ENCODE assay signal across 17 cellular contexts in genomic region chr2:232369126-232369955, GRCh38. TPM values are rescaled to one million over a fixed set of nuclear protein-coding genes. Genes with fewer than 3 reads are reported as not detected.
"Had no signal": no experiment of that assay in that cellular context is flagged by ENCODE, and none has a peak within 500 bp of the region (broad histone marks: within the 10 kb centered on the region; RNA-seq: fewer than 3 reads in every experiment).

No MANE protein-coding gene starts in this region.

- H3K27me3 Mint-ChIP-seq: activated CD8-positive, alpha-beta memory T cell treated with anti-CD3 and anti-CD28 coated beads, Interleukin-2, amount 10 ng/mL, durations not matched to agents 7 days and 5 days; T-helper 17 cell had no signal

- DNase-seq: activated CD8-positive, alpha-beta memory T cell treated with anti-CD3 and anti-CD28 coated beads, Interleukin-2, amount 10 ng/mL, durations not matched to agents 7 days and 5 days; activated effector memory CD4-positive, alpha-beta T cell treated with anti-CD3 and anti-CD28 coated beads, Interleukin-2, amount 50 U/mL, for 16 hours; activated T-cell treated with anti-CD3 and anti-CD28 coated beads, Interleukin-2, amount 50 U/mL, for 4 hours; mesendoderm; retina; T-helper 17 cell had no signal

- H3K36me3 ChIP-seq: breast epithelium, esophagus muscularis mucosa, pancreas, tibial nerve had no signal

- H3K4me3 ChIP-seq: breast epithelium, dorsolateral prefrontal cortex, esophagus muscularis mucosa, pancreas, skin epidermis, tibial nerve had no signal

- H3K9me3 ChIP-seq: breast epithelium, esophagus muscularis mucosa, pancreas, tibial nerve had no signal

- H3K36me3 Mint-ChIP-seq: activated CD8-positive, alpha-beta memory T cell treated with anti-CD3 and anti-CD28 coated beads, Interleukin-2, amount 10 ng/mL, durations not matched to agents 7 days and 5 days; activated naive CD4-positive, alpha-beta T cell treated with anti-CD3 and anti-CD28 coated beads, Interleukin-2, amount 50 U/mL, for 72 hours; stimulated activated effector memory CD8-positive, alpha-beta T cell treated with anti-CD3 and anti-CD28 coated beads, Interleukin-12 subunit alpha, Interleukin-12 subunit beta, amount 100 ng/mL, for 72 hours had no signal

- H3K4me1 ChIP-seq: breast epithelium, esophagus muscularis mucosa, pancreas, tibial nerve had no signal

- H3K4me3 Mint-ChIP-seq: activated CD8-positive, alpha-beta memory T cell treated with anti-CD3 and anti-CD28 coated beads, Interleukin-2, amount 10 ng/mL, durations not matched to agents 7 days and 5 days; activated T-cell treated with anti-CD3 and anti-CD28 coated beads, Interleukin-2, amount 50 U/mL, for 4 hours; stimulated activated effector memory CD8-positive, alpha-beta T cell treated with anti-CD3 and anti-CD28 coated beads, Interleukin-12 subunit alpha, Interleukin-12 subunit beta, amount 100 ng/mL, for 72 hours; T-helper 17 cell had no signal

- H3K27ac ChIP-seq: breast epithelium, dorsolateral prefrontal cortex, esophagus muscularis mucosa, pancreas, skin epidermis, tibial nerve had no signal

- H3K27ac Mint-ChIP-seq: activated CD8-positive, alpha-beta memory T cell treated with anti-CD3 and anti-CD28 coated beads, Interleukin-2, amount 10 ng/mL, durations not matched to agents 7 days and 5 days; activated naive CD4-positive, alpha-beta T cell treated with anti-CD3 and anti-CD28 coated beads, Interleukin-2, amount 50 U/mL, for 72 hours; stimulated activated effector memory CD8-positive, alpha-beta T cell treated with anti-CD3 and anti-CD28 coated beads, Interleukin-12 subunit alpha, Interleukin-12 subunit beta, amount 100 ng/mL, for 72 hours; T-helper 17 cell had no signal

- ATAC-seq: activated CD8-positive, alpha-beta memory T cell treated with anti-CD3 and anti-CD28 coated beads, Interleukin-2, amount 10 ng/mL, durations not matched to agents 7 days and 5 days; activated naive CD4-positive, alpha-beta T cell treated with anti-CD3 and anti-CD28 coated beads, Interleukin-2, amount 50 U/mL, for 72 hours; activated T-cell treated with anti-CD3 and anti-CD28 coated beads, Interleukin-2, amount 50 U/mL, for 4 hours; pancreas; SK-N-SH treated with all-trans-retinoic acid at 6 μM for 48 hours; stimulated activated effector memory CD8-positive, alpha-beta T cell treated with anti-CD3 and anti-CD28 coated beads, Interleukin-12 subunit alpha, Interleukin-12 subunit beta, amount 100 ng/mL, for 72 hours; T-helper 17 cell had no signal

- H3K27me3 ChIP-seq: breast epithelium, pancreas, tibial nerve had no signal

- H3K9me3 Mint-ChIP-seq: activated naive CD4-positive, alpha-beta T cell treated with anti-CD3 and anti-CD28 coated beads, Interleukin-2, amount 50 U/mL, for 72 hours; activated T-cell treated with anti-CD3 and anti-CD28 coated beads, Interleukin-2, amount 50 U/mL, for 4 hours; stimulated activated effector memory CD8-positive, alpha-beta T cell treated with anti-CD3 and anti-CD28 coated beads, Interleukin-12 subunit alpha, Interleukin-12 subunit beta, amount 100 ng/mL, for 72 hours had no signal

RNA-seq across cellular contexts. Expression of gene ALPP, which starts 9.2 kb away (rescaled TPM):
- total RNA-seq: activated CD8-positive, alpha-beta memory T cell treated with anti-CD3 and anti-CD28 coated beads, Interleukin-2, amount 10 ng/mL, durations not matched to agents 7 days and 5 days; activated T-cell treated with anti-CD3 and anti-CD28 coated beads, Interleukin-2, amount 50 U/mL, for 4 hours; breast epithelium; cerebellum; fibroblast of villous mesenchyme; pancreas; tibial nerve had no signal

RNA-seq across cellular contexts. Expression of gene ALPG, which starts 37.3 kb away (rescaled TPM):
- total RNA-seq: activated CD8-positive, alpha-beta memory T cell treated with anti-CD3 and anti-CD28 coated beads, Interleukin-2, amount 10 ng/mL, durations not matched to agents 7 days and 5 days; activated naive CD4-positive, alpha-beta T cell treated with anti-CD3 and anti-CD28 coated beads, Interleukin-2, amount 50 U/mL, for 72 hours; activated T-cell treated with anti-CD3 and anti-CD28 coated beads, Interleukin-2, amount 50 U/mL, for 4 hours; breast epithelium; cerebellum; esophagus muscularis mucosa; fibroblast of villous mesenchyme; pancreas; T-helper 17 cell; tibial nerve had no signal
